22 cellular contexts compared by ENCODE assay signal in genomic region chr4:183912585-183912984, GRCh38. TPM values are rescaled to one million over a fixed set of nuclear protein-coding genes. Genes with fewer than 3 reads are reported as not detected.
DNase-seq lines count a peak whose midpoint lies in the region; ATAC-seq and TF ChIP-seq lines count a peak whose summit lies in the region.
"Had no signal": no experiment of that assay in that cellular context is flagged by ENCODE, and none has a peak within 500 bp of the region (broad histone marks: within the 10 kb centered on the region; RNA-seq: fewer than 3 reads in every experiment).

No MANE protein-coding gene starts in this region.

- H3K36me3 Mint-ChIP-seq in osteocyte (ENCODE audit: unreplicated experiment): no peaks in the 10 kb centered on the region

- H3K9me3 Mint-ChIP-seq in osteocyte (ENCODE audit: unreplicated experiment): no peaks in the 10 kb centered on the region

- H3K27me3 ChIP-seq in smooth muscle cell (ENCODE audit: low read depth) (no peaks in the 10 kb centered on the region), colonic mucosa (peaks cover 3% of the 10 kb centered on the region)
- H3K27me3 ChIP-seq: Peyer's patch had no signal

- ATAC-seq in esophagus mucosa: peak; percentile 73
- ATAC-seq: HepG2 had no signal

- H3K27ac ChIP-seq in smooth muscle cell (ENCODE audit: low read depth) (no peak overlapping the region), colonic mucosa (no peak overlapping the region)
- H3K27ac ChIP-seq: GM23248, Peyer's patch had no signal

- peaks cover 29% of the 10 kb centered on the region for H3K27me3 Mint-ChIP-seq in osteocyte (ENCODE audit: unreplicated experiment)

- H3K79me2 ChIP-seq in smooth muscle cell (ENCODE audit: low read depth): no peaks in the 10 kb centered on the region

- WGBS in smooth muscle cell (ENCODE audit: low lambda C conversion rate): 91% methylated on average over 8 of the region's 8 CpGs

- intact Hi-C loops in colonic mucosa (cut with DNase I): no loop called here

- H3K9me3 ChIP-seq in smooth muscle cell (replicated peaks; ENCODE audit: low read depth): no peaks in the 10 kb centered on the region
- no peaks in the 10 kb centered on the region for H3K9me3 ChIP-seq in colonic mucosa
- H3K9me3 ChIP-seq: Caco-2, Peyer's patch, SK-N-SH had no signal

- H3K4me1 Mint-ChIP-seq in osteocyte (ENCODE audit: unreplicated experiment): no peaks in the 10 kb centered on the region

- H4K20me1 ChIP-seq in smooth muscle cell (ENCODE audit: low read depth): no peaks in the 10 kb centered on the region

- no peak overlapping the region for H3K4me3 ChIP-seq in smooth muscle cell
- no peak overlapping the region for H3K4me3 ChIP-seq in colonic mucosa
- H3K4me3 ChIP-seq: GM23248, Peyer's patch had no signal

- in situ Hi-C loops in ACHN (cut with HindIII; ENCODE audit: low pct_ligation_motif_present, low pct_unique_long_range_greater_than_20kb, low sequenced_read_pairs): no loop called here

- no peak overlapping the region for H2AFZ ChIP-seq in smooth muscle cell (ENCODE audit: low read depth)
- H2AFZ ChIP-seq: GM23248 had no signal

- H3F3A ChIP-seq in smooth muscle cell (ENCODE audit: low read depth): no peaks in the 10 kb centered on the region

- H3K36me3 ChIP-seq in smooth muscle cell (ENCODE audit: low read depth) (no peaks in the 10 kb centered on the region), colonic mucosa (no peaks in the 10 kb centered on the region)
- H3K36me3 ChIP-seq: Peyer's patch had no signal

- H3K9ac ChIP-seq in smooth muscle cell (ENCODE audit: low read depth) (no peak overlapping the region), colonic mucosa (ENCODE audit: low read depth in 2 of 2, low read length in 2 of 2) (no peak overlapping the region)
- H3K9ac ChIP-seq: GM23248, SK-N-SH had no signal

- TF ChIP-seq CTCF in smooth muscle cell (IDR thresholded peaks at IDR 0.05; ENCODE audit: borderline replicate concordance, insufficient read depth, poor library complexity, severe bottlenecking) (no peak), osteocyte (IDR thresholded peaks at IDR 0.05) (no peak), colonic mucosa (IDR thresholded peaks at IDR 0.05) (no peak)

- no peak overlapping the region for H3K27ac Mint-ChIP-seq in osteocyte (ENCODE audit: unreplicated experiment)
- H3K27ac Mint-ChIP-seq: CD4-positive, alpha-beta T cell had no signal

- no peak overlapping the region for H3K4me2 ChIP-seq in smooth muscle cell
- H3K4me2 ChIP-seq: SK-N-SH had no signal

- DNase-seq in ACHN (peak; percentile 33), M059J (ENCODE audit: low read depth) (peak; percentile 17), amniotic epithelial cell (ENCODE audit: low read depth) (peak; percentile 19), smooth muscle cell (lab: John Stamatoyannopoulos, UW; ENCODE audit: unreplicated experiment) (no peak), osteocyte (ENCODE audit: extremely low spot score, unreplicated experiment) (no peak), NCI-H446 (lab: John Stamatoyannopoulos, UW) (no peak), colonic mucosa (no peak)
- DNase-seq: 8988T; Caco-2; CD4-positive, alpha-beta T cell; GF-D8; GM23248; KG1; NCI-H1436; NCI-H2029; NCI-H2171 treated with DMSO at 0.1 percent for 48 hours; NCI-H446 treated with DMSO at 0.1 percent for 48 hours; Peyer's patch; SHP77 treated with DMSO at 0.1 percent for 48 hours; SK-N-SH had no signal

- H3K4me3 Mint-ChIP-seq in osteocyte (ENCODE audit: unreplicated experiment): no peak overlapping the region
- H3K4me3 Mint-ChIP-seq: CD4-positive, alpha-beta T cell had no signal

- H3K4me1 ChIP-seq in smooth muscle cell (ENCODE audit: low read depth) (no peaks in the 10 kb centered on the region), colonic mucosa (no peaks in the 10 kb centered on the region)
- H3K4me1 ChIP-seq: Caco-2, Peyer's patch had no signal

RNA-seq across cellular contexts. Expression of gene STOX2, which starts 7.5 kb away (rescaled TPM):
- total RNA-seq in M059J (2014; rRNA removed; shearing (Covaris generic)): under 0.01 and 0.20 TPM in 2 replicates
- total RNA-seq in esophagus mucosa: 12.0 TPM
- total RNA-seq in smooth muscle cell: 4.2 and 4.6 TPM in 2 replicates
- 1.3 and 5.6 TPM in 2 replicates for polyA plus RNA-seq in smooth muscle cell
- 0.19 and 0.68 TPM in 2 replicates for total RNA-seq in osteocyte
- 1 to 10 TPM in 1 of 2 donors, under 1 TPM in 1; 0.89 to 2.5 TPM for total RNA-seq in colonic mucosa
- total RNA-seq: CD4-positive, alpha-beta T cell; GM23248 had no signal
- polyA plus RNA-seq: GM23248 had no signal

Comparison
In these comparisons a context has a peak if more than half of its experiments do, and no peak if none do; other contexts are left out.
1. DNase-seq: peak in ACHN (single experiment), M059J (single experiment) and amniotic epithelial cell (single experiment); none in smooth muscle cell (single experiment), osteocyte (single experiment), NCI-H446 (0 of 2) and colonic mucosa (single experiment).